Comparison of ENCODE assay signal across 7 cellular contexts in genomic region chr3:172710709-172711456, GRCh38. TPM values are rescaled to one million over a fixed set of nuclear protein-coding genes. Genes with fewer than 3 reads are reported as not detected.
DNase-seq lines count a peak whose midpoint lies in the region; ATAC-seq and TF ChIP-seq lines count a peak whose summit lies in the region.

Gene NCEH1 (minus strand): TSS chr3:172711067. CDS start chr3:172710984, 83 bp downstream.

- H3K27ac ChIP-seq in hepatocyte: peak within 1 kb of the TSS; percentile 88

- H3K79me2 ChIP-seq in hepatocyte: peaks cover 10% of the 10 kb centered on the region

- H3K9me3 ChIP-seq in hepatocyte (ENCODE audit: low read depth): no peaks in the 10 kb centered on the region

- in situ Hi-C loops in astrocyte of the cerebellum (cut with HindIII; ENCODE audit: low sequenced_read_pairs): no loop called here

- no peaks in the 10 kb centered on the region for H3K36me3 ChIP-seq in hepatocyte (replicated peaks; ENCODE audit: insufficient read depth, low read depth)

- 1% methylated on average over 38 of the region's 38 CpGs for WGBS in hepatocyte (ENCODE audit: low lambda C conversion rate, missing lambda C conversion rate)

- no peaks in the 10 kb centered on the region for H3K27me3 ChIP-seq in hepatocyte

- ATAC-seq in GM18505 (IDR thresholded peaks at IDR 0.05; ENCODE audit: unreplicated experiment): peak; percentile 99
- peak; percentile 99 for ATAC-seq in HG02973 (IDR thresholded peaks at IDR 0.05; ENCODE audit: unreplicated experiment)

- H2AFZ ChIP-seq in hepatocyte: peak within 1 kb of the TSS; percentile 72

- H3K4me2 ChIP-seq in hepatocyte: peak within 1 kb of the TSS; percentile 89

- H3K4me3 ChIP-seq in astrocyte of the cerebellum (ENCODE audit: low read depth, low read length) (peak within 1 kb of the TSS; percentile 96), hepatocyte (peak within 1 kb of the TSS; percentile 68)

- H4K20me1 ChIP-seq in hepatocyte (ENCODE audit: insufficient read depth, poor library complexity, severe bottlenecking): no peaks in the 10 kb centered on the region

- TF ChIP-seq POLR2A in GM18505 (IDR thresholded peaks at IDR 0.05; ENCODE audit: borderline replicate concordance, extremely low read depth, insufficient read depth, insufficient read length): peak; percentile 84

- no peaks in the 10 kb centered on the region for H3K9me2 ChIP-seq in hepatocyte (replicated peaks; ENCODE audit: insufficient read depth)

- no peaks in the 10 kb centered on the region for H3K4me1 ChIP-seq in hepatocyte (ENCODE audit: insufficient read depth)

- DNase-seq in NCI-H1930 (lab: John Stamatoyannopoulos, UW) (peak; percentile 76 to 78), T-helper 9 cell (peak; percentile 49), astrocyte of the cerebellum (ENCODE audit: low read depth) (peak; percentile 90), hepatocyte (ENCODE audit: low spot score) (peak; percentile 94), renal cortical epithelial cell (ENCODE audit: low read depth) (peak; percentile 99)

- TF ChIP-seq CTCF in astrocyte of the cerebellum (IDR thresholded peaks at IDR 0.05; ENCODE audit: low read depth, low read length, missing control alignments) (peak; percentile 86), hepatocyte (IDR thresholded peaks at IDR 0.05; ENCODE audit: poor library complexity) (peak; percentile 72)

RNA-seq across cellular contexts. Expression of gene NCEH1, which starts in this region (rescaled TPM):
- total RNA-seq in hepatocyte: 10.4 and 10.5 TPM in 2 replicates
- 3.3 and 4.7 TPM in 2 replicates for polyA plus RNA-seq in hepatocyte
- total RNA-seq in renal cortical epithelial cell: 57.2 and 95.7 TPM in 2 replicates

Comparison
In these comparisons a context has a peak if more than half of its experiments do, and no peak if none do; other contexts are left out.
1. Peak in every context shown above with its lines: DNase-seq, ATAC-seq, H3K4me3 ChIP-seq and H3K27ac ChIP-seq.
2. DNase-seq: peak in every context shown above with its lines; median percentile 99 in renal cortical epithelial cell; 94 in hepatocyte; 90 in astrocyte of the cerebellum; 77 in NCI-H1930; 49 in T-helper 9 cell.